14 cellular contexts compared by ENCODE assay signal in the genomic region with DNA sequence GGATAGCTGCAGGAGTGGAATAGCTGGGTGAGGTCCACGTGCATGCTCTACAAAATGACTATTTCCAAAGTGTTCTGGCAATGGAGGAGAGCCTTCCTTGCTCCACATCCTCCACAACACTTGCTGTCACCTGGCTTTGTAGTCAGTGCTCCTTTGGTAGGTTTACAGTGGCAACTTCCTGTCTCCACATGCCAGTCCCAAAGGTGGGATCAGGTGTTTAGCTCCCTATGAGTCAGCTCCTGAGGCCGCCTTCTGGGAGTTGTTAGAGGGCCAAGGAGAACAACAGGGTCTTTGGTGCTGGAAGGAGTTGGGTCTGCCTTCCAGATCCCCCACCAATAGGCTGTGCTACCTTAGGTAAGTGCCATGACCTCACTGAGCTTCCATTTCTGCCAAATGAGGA. TPM values are rescaled to one million over a fixed set of nuclear protein-coding genes. Genes with fewer than 3 reads are reported as not detected.
DNase-seq lines count a peak whose midpoint lies in the region; ATAC-seq and TF ChIP-seq lines count a peak whose summit lies in the region.
"Had no signal": no experiment of that assay in that cellular context is flagged by ENCODE, and none has a peak within 500 bp of the region (broad histone marks: within the 10 kb centered on the region; RNA-seq: fewer than 3 reads in every experiment).

No MANE protein-coding gene starts in this region.

- peaks cover 20% of the 10 kb centered on the region for H3K4me1 ChIP-seq in endodermal cell (ENCODE audit: control insufficient read depth, insufficient read depth, low read length)

- no peak overlapping the region for H3K27ac ChIP-seq in endodermal cell (ENCODE audit: low read depth, low read length)
- H3K27ac ChIP-seq: 22Rv1 had no signal

- peaks cover 10% of the 10 kb centered on the region for H3K9me3 ChIP-seq in endodermal cell (ENCODE audit: control insufficient read depth, low read length)

- no peaks in the 10 kb centered on the region for H3K36me3 Mint-ChIP-seq in endodermal cell (ENCODE audit: low read depth)
- H3K36me3 Mint-ChIP-seq: CD14-positive monocyte; CD8-positive, alpha-beta T cell had no signal

- H3K4me1 Mint-ChIP-seq in endodermal cell, result peaks cover 27% of the 10 kb centered on the region

- no peak for TF ChIP-seq CTCF in endodermal cell (conservative IDR thresholded peaks at IDR 0.05)

- no peak overlapping the region for H3K4me3 ChIP-seq in endodermal cell (ENCODE audit: low read length)

- intact Hi-C loops in sciatic nerve (cut with DNase I), result no loop called here

- H3K27me3 Mint-ChIP-seq in endodermal cell (ENCODE audit: insufficient read depth), result no peaks in the 10 kb centered on the region

- WGBS in endodermal cell (ENCODE audit: insufficient coverage in 1 of 2, insufficient read length in 1 of 2), 2 experiments, result 82 to 100% methylated on average over 1 to 2 of the region's 2 CpGs

- H3K9ac ChIP-seq in endodermal cell (ENCODE audit: extremely low read depth, low read length, poor library complexity, severe bottlenecking), result no peak overlapping the region

- H3K4me3 Mint-ChIP-seq in endodermal cell, result no peak overlapping the region
- H3K4me3 Mint-ChIP-seq: CD14-positive monocyte; CD8-positive, alpha-beta T cell; HFFc6 had no signal

- H3K27ac Mint-ChIP-seq in endodermal cell, result no peak overlapping the region
- H3K27ac Mint-ChIP-seq: CD14-positive monocyte; CD8-positive, alpha-beta T cell; HFFc6 had no signal

- no peaks in the 10 kb centered on the region for H3K36me3 ChIP-seq in endodermal cell (ENCODE audit: control insufficient read depth, insufficient read depth, low read length)

- peak; percentile 3 for DNase-seq in DMS53 (lab: John Stamatoyannopoulos, UW)
- DNase-seq in DMS53 treated with DMSO at 0.1 percent for 48 hours (lab: John Stamatoyannopoulos, UW; ENCODE audit: unreplicated experiment), result no peak
- DNase-seq in NCI-H69 (lab: John Stamatoyannopoulos, UW), result peak; percentile 37
- DNase-seq in endodermal cell, result peak; percentile 41
- peak; percentile 30 for DNase-seq in sciatic nerve (ENCODE audit: low spot score)
- DNase-seq in RPMI8226, result no peak
- no peak for DNase-seq in NCI-H82 (lab: John Stamatoyannopoulos, UW)
- DNase-seq: CD8-positive, alpha-beta T cell; COR-L47; HCEC 1CT; HFFc6 had no signal

- H3K27me3 ChIP-seq in endodermal cell (ENCODE audit: control insufficient read depth, insufficient read depth, low read length, poor library complexity, severe bottlenecking), result no peaks in the 10 kb centered on the region

- H3K9me3 Mint-ChIP-seq in endodermal cell, result no peaks in the 10 kb centered on the region
- H3K9me3 Mint-ChIP-seq: CD14-positive monocyte, HFFc6 had no signal

- ATAC-seq in sciatic nerve, result no peak
- ATAC-seq: CD8-positive, alpha-beta T cell; HepG2 had no signal

RNA-seq across cellular contexts. Expression of a gene that starts 15.3 kb away (rescaled TPM):
- total RNA-seq in endodermal cell, result 10 to 100 TPM; 30.9 to 33.4 TPM
- polyA plus RNA-seq in endodermal cell (2013, experiment 1 of 2), result 16.5 TPM
- 12.0 TPM for polyA plus RNA-seq in endodermal cell (2013, experiment 2 of 2)
- total RNA-seq in sciatic nerve, result 52.0 TPM

Comparison
In these comparisons a context has a peak if more than half of its experiments do, and no peak if none do; other contexts are left out.
1. DNase-seq: peak in DMS53 (single experiment), NCI-H69 (single experiment), endodermal cell (single experiment) and sciatic nerve (single experiment); none in DMS53 treated with DMSO at 0.1 percent for 48 hours (single experiment), RPMI8226 (single experiment) and NCI-H82 (single experiment).